1 cellular context compared by ENCODE assay signal in genomic region chr3:147356145-147356908, GRCh38.
TF ChIP-seq lines count a peak whose summit lies in the region.

No MANE protein-coding gene starts in this region.

TF ChIP-seq in H1, 55 proteins besides CTCF, POLR2A, EP300 and RAD21:
- TF ChIP-seq EGR1 (IDR thresholded peaks at IDR 0.05; ENCODE audit: borderline replicate concordance, low read depth, low read length) (no peak), RNF2 (IDR thresholded peaks at IDR 0.05; ENCODE audit: borderline replicate concordance, low read depth, low read length, missing control alignments, poor library complexity, severe bottlenecking) (peak; percentile 92), JUND (IDR thresholded peaks at IDR 0.05; ENCODE audit: low read length) (no peak), CBX8 (IDR thresholded peaks at IDR 0.05; ENCODE audit: borderline replicate concordance, low read depth, low read length) (peak; percentile 91; the same call in 1 of the 2 replicates), BACH1 (IDR thresholded peaks at IDR 0.05; ENCODE audit: low read length) (no peak), ASH2L (IDR thresholded peaks at IDR 0.05; ENCODE audit: low read length) (no peak), EZH2 (IDR thresholded peaks at IDR 0.05; ENCODE audit: low read depth, low read length, severe bottlenecking) (peak; percentile 83), SUZ12 (IDR thresholded peaks at IDR 0.05; ENCODE audit: low read length) (peak; percentile 72), KDM5A (IDR thresholded peaks at IDR 0.05; ENCODE audit: low read length) (no peak), FOSL1 (IDR thresholded peaks at IDR 0.05; ENCODE audit: insufficient read depth, low read depth, low read length) (no peak)
